Comparison of ENCODE assay signal across 12 cellular contexts in the genomic region with DNA sequence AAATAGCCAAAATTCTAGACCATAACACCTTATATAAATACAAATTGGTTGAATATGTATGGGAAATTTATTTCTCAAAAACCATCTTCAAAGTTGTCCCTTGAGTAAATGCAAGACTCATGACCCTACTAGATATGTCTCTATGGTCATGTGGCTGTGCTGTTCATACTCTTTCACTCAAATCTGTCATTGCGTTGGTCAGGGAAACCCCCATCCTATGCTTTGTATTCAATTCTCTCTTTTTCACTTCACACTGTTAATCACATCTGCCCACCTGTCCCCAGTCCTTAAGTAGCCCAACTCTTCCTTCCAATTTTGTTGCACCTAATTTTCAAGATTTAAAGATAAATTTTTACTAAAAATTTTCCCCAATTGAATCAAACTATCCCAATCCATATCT. TPM values are rescaled to one million over a fixed set of nuclear protein-coding genes. Genes with fewer than 3 reads are reported as not detected.
DNase-seq lines count a peak whose midpoint lies in the region; ATAC-seq, FAIRE-seq and TF ChIP-seq lines count a peak whose summit lies in the region.
"Had no signal": no experiment of that assay in that cellular context is flagged by ENCODE, and none has a peak within 500 bp of the region (broad histone marks: within the 10 kb centered on the region; RNA-seq: fewer than 3 reads in every experiment).

No MANE protein-coding gene starts in this region.

- H3K27me3 ChIP-seq in right lobe of liver: no peaks in the 10 kb centered on the region

- H3K4me3 ChIP-seq in right lobe of liver (no peak overlapping the region), foreskin fibroblast (ENCODE audit: low read depth in 1 of 2, low read length in 2 of 2) (no peak overlapping the region)
- H3K4me3 ChIP-seq: skin epidermis had no signal

- H3K27ac ChIP-seq in right lobe of liver: no peak overlapping the region
- H3K27ac ChIP-seq: skin epidermis had no signal

- intact Hi-C loops in right lobe of liver (cut with DNase I): no loop called here

- H3K36me3 ChIP-seq in right lobe of liver: no peaks in the 10 kb centered on the region

- ATAC-seq in GM19043 (IDR thresholded peaks at IDR 0.05; ENCODE audit: low read depth, unreplicated experiment) (peak; percentile 92), HG02610 (IDR thresholded peaks at IDR 0.05; ENCODE audit: unreplicated experiment) (peak; percentile 100), HG03342 (IDR thresholded peaks at IDR 0.05; ENCODE audit: unreplicated experiment) (peak; percentile 97), right lobe of liver (no peak)
- ATAC-seq: HCT116 had no signal

- TF ChIP-seq POLR2A in GM12891 (IDR thresholded peaks at IDR 0.05; ENCODE audit: low read depth, low read length) (no peak), right lobe of liver (IDR thresholded peaks at IDR 0.05) (no peak)

- whole genome bisulfite sequencing in right lobe of liver (ENCODE audit: insufficient coverage, low coverage, low lambda C conversion rate, missing lambda C conversion rate): 53% methylated on average over 1 of the region's 1 CpG

- DNase-seq in GM12891 (ENCODE audit: insufficient read length, low spot score) (no peak), DMS153 treated with DMSO at 0.1 percent for 48 hours (lab: John Stamatoyannopoulos, UW; ENCODE audit: unreplicated experiment) (no peak), NAMALWA (ENCODE audit: low spot score) (no peak), right lobe of liver (no peak), foreskin fibroblast (no peak)
- DNase-seq: activated T-cell treated with anti-CD3 and anti-CD28 coated beads, Interleukin-2, amount 50 U/mL, for 48 hours; T1000 had no signal

- no peak for TF ChIP-seq CTCF in right lobe of liver (IDR thresholded peaks at IDR 0.05)
- no peak for TF ChIP-seq CTCF in foreskin fibroblast (IDR thresholded peaks at IDR 0.05; ENCODE audit: low read depth, low read length)

- peak; percentile 92 for FAIRE-seq in GM12891 (lab: Jason Lieb, UNC)

- no peaks in the 10 kb centered on the region for H3K9me3 ChIP-seq in right lobe of liver

- no peaks in the 10 kb centered on the region for H3K4me1 ChIP-seq in right lobe of liver

TF ChIP-seq in GM12891, 5 proteins besides CTCF, POLR2A, EP300 and RAD21:
- no peak for TF ChIP-seq PAX5 (IDR thresholded peaks at IDR 0.05; ENCODE audit: insufficient read depth, low read length, severe bottlenecking)
- no peak for TF ChIP-seq POLR2AphosphoS5 (IDR thresholded peaks at IDR 0.05; ENCODE audit: low read depth, low read length)
- no peak for TF ChIP-seq TAF1 (IDR thresholded peaks at IDR 0.05; ENCODE audit: low read depth, low read length)
- TF ChIP-seq SPI1 (IDR thresholded peaks at IDR 0.05; ENCODE audit: low read depth, low read length): 0 out of 2 replicates have a peak, but pooled peaks have one; percentile 8
- TF ChIP-seq POU2F2 (IDR thresholded peaks at IDR 0.05; ENCODE audit: low read depth, low read length): peak; percentile 67
TF ChIP-seq in GM12891: peak in this region for 2.

RNA-seq across cellular contexts. Expression of a gene that starts 51.0 kb away (rescaled TPM):
- 5,998 TPM for polyA plus RNA-seq in GM12891 (2012; ENCODE audit: low read depth, missing spikeins)
- 100 to 1,000 TPM; 345 to 448 (median 375) TPM for total RNA-seq in right lobe of liver

Comparison
In these comparisons a context has a peak if more than half of its experiments do, and no peak if none do; other contexts are left out.
1. ATAC-seq: peak in GM19043 (single experiment), HG02610 (single experiment) and HG03342 (single experiment); none in right lobe of liver (0 of 4).